Comparison of ENCODE assay signal across 27 cellular contexts in genomic region chr12:58000499-58000898, GRCh38.
"Had no signal": no experiment of that assay in that cellular context is flagged by ENCODE, and none has a peak within 500 bp of the region (broad histone marks: within the 10 kb centered on the region; RNA-seq: fewer than 3 reads in every experiment).

No MANE protein-coding gene starts in this region.

- H3K27me3 ChIP-seq: stomach, suprapubic skin, testis, thyroid gland, tibial artery, tibial nerve, transverse colon, upper lobe of left lung, upper lobe of right lung, uterus, vagina had no signal

- H3K36me3 ChIP-seq: stomach, suprapubic skin, thoracic aorta, thyroid gland, tibial artery, tibial nerve, transverse colon, upper lobe of left lung, upper lobe of right lung, uterus, vagina had no signal

- ATAC-seq: stimulated activated effector memory CD8-positive, alpha-beta T cell treated with anti-CD3 and anti-CD28 coated beads, Interleukin-12 subunit alpha, Interleukin-12 subunit beta, amount 100 ng/mL, for 72 hours; stimulated activated memory B cell treated with anti-CD40 and anti-IgM and Interleukin-4, amounts not matched to agents 10 μg/mL and 1 μg/mL and 100 μg/mL, for 72 hours; stimulated activated naive B cell treated with anti-CD40 and anti-IgM and Interleukin-4, amounts not matched to agents 10 μg/mL and 1 μg/mL and 100 μg/mL, for 72 hours; stimulated activated naive CD8-positive, alpha-beta T cell treated with anti-CD3 and anti-CD28 coated beads, Interleukin-15, amount 100 ng/mL, for 72 hours; stimulated activated naive CD8-positive, alpha-beta T cell treated with anti-CD3 and anti-CD28 coated beads, Interleukin-15, Interleukin-2, amounts not matched to agents 100 U/mL and 50 U/mL, for 24 hours; upper lobe of right lung had no signal

- H3K4me3 ChIP-seq: stomach, suprapubic skin, testis, thoracic aorta, thyroid gland, tibial artery, tibial nerve, transverse colon, upper lobe of left lung, upper lobe of right lung, uterus, vagina had no signal

- H3K27ac ChIP-seq: stomach, suprapubic skin, testis, thoracic aorta, thyroid gland, tibial artery, tibial nerve, transverse colon, upper lobe of left lung, upper lobe of right lung, uterus, vagina had no signal

- H3K9me3 ChIP-seq: testis, thyroid gland, upper lobe of right lung had no signal

- H3K4me1 ChIP-seq: stomach, suprapubic skin, testis, thyroid gland, tibial artery, tibial nerve, transverse colon, upper lobe of left lung, upper lobe of right lung, uterus, vagina had no signal

- FAIRE-seq: urothelium cell line had no signal

- DNase-seq: stimulated activated CD4-positive, alpha-beta T cell treated with anti-CD3 and anti-CD28 coated beads, Interleukin-2, amount 100 ng/mL, for 48 hours; stimulated activated CD4-positive, alpha-beta T cell treated with anti-CD3 and anti-CD28 coated beads, Interleukin-4, amount 100 ng/mL, for 1 hour; stimulated activated CD4-positive, alpha-beta T cell treated with anti-CD3 and anti-CD28 coated beads, Interleukin-4, amount 100 ng/mL, for 24 hours; stimulated activated CD4-positive, alpha-beta T cell treated with anti-CD3 and anti-CD28 coated beads, Interleukin-4, amount 100 ng/mL, for 4 hours; stimulated activated CD8-positive, alpha-beta memory T cell treated with anti-CD3 and anti-CD28 coated beads, Interleukin-4, amount 100 ng/mL, for 48 hours; stimulated activated naive B cell treated with anti-CD40 and anti-IgM and Interleukin-4, amounts not matched to agents 10 μg/mL and 1 μg/mL and 100 μg/mL, for 72 hours; stimulated activated naive CD4-positive, alpha-beta T cell; stimulated activated naive CD4-positive, alpha-beta T cell treated with Interleukin-2 at 50 U/mL for 16 hours; stimulated activated naive CD8-positive, alpha-beta T cell treated with anti-CD3 and anti-CD28 coated beads, Interleukin-15, amount 100 ng/mL, for 72 hours; stimulated activated naive CD8-positive, alpha-beta T cell treated with anti-CD3 and anti-CD28 coated beads, Interleukin-15, Interleukin-2, amounts not matched to agents 100 U/mL and 50 U/mL, for 24 hours; stomach; substantia nigra; testis; thyroid gland; tibial artery; transverse colon; trophoblast cell; upper lobe of left lung; upper lobe of right lung; uterus had no signal
